15 cellular contexts compared by ENCODE assay signal in the genomic region with DNA sequence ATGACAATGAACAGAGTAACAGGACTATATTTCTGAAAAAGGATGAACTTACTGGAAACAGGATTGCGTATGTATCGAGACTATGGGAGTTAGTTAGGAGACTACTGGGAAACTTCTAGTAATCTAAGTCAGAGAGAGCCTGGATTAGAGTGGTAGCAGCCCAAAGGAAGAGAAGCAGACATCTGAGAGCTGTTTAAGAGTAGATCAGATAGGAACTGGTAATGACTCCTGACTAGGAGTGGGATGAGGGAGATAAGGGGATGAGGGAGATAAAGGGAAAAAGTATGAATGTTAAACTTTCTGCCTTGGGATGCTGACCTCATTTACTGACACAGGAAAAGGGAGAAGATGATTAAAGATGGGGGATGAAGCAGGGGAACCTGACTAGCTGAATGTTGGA.
"Had no signal": no experiment of that assay in that cellular context is flagged by ENCODE, and none has a peak within 500 bp of the region (broad histone marks: within the 10 kb centered on the region; RNA-seq: fewer than 3 reads in every experiment).

No MANE protein-coding gene starts in this region.

- H3K4me3 ChIP-seq: colonic mucosa, left lung, lower lobe of right lung, testis had no signal

- H3K4me1 ChIP-seq: colonic mucosa, left lung, lower lobe of right lung, testis had no signal

- ATAC-seq: left lung; lower lobe of right lung; naive thymus-derived CD4-positive, alpha-beta T cell; stimulated activated naive CD8-positive, alpha-beta T cell treated with anti-CD3 and anti-CD28 coated beads, Interleukin-15, Interleukin-2, amounts not matched to agents 100 U/mL and 50 U/mL, for 24 hours had no signal

- H3K27me3 Mint-ChIP-seq: naive thymus-derived CD4-positive, alpha-beta T cell had no signal

- H3K27ac Mint-ChIP-seq: endodermal cell, immature natural killer cell had no signal

- DNase-seq: caudate nucleus; colonic mucosa; effector CD4-positive, alpha-beta T cell; endodermal cell; foreskin fibroblast; immature natural killer cell; left lung; lower lobe of right lung; mesenchymal stem cell; naive thymus-derived CD4-positive, alpha-beta T cell; posterior cingulate gyrus; small intestine; stimulated activated CD4-positive, alpha-beta T cell treated with anti-CD3 and anti-CD28 coated beads, Interleukin-2, amount 100 ng/mL, for 48 hours; stimulated activated naive CD8-positive, alpha-beta T cell treated with anti-CD3 and anti-CD28 coated beads, Interleukin-15, Interleukin-2, amounts not matched to agents 100 U/mL and 50 U/mL, for 24 hours; testis had no signal

- H3K4me3 Mint-ChIP-seq: endodermal cell; immature natural killer cell; naive thymus-derived CD4-positive, alpha-beta T cell had no signal

- H3K9me3 ChIP-seq: colonic mucosa, left lung, lower lobe of right lung, testis had no signal

- H3K27me3 ChIP-seq: colonic mucosa, left lung, testis had no signal

- H3K27ac ChIP-seq: left lung, lower lobe of right lung had no signal

- H3K9me3 Mint-ChIP-seq: endodermal cell; immature natural killer cell; naive thymus-derived CD4-positive, alpha-beta T cell had no signal

- H3K36me3 ChIP-seq: colonic mucosa had no signal

- H3K4me1 Mint-ChIP-seq: endodermal cell; immature natural killer cell; naive thymus-derived CD4-positive, alpha-beta T cell had no signal
